Comparison of ENCODE assay signal across 1 cellular context in the genomic region with DNA sequence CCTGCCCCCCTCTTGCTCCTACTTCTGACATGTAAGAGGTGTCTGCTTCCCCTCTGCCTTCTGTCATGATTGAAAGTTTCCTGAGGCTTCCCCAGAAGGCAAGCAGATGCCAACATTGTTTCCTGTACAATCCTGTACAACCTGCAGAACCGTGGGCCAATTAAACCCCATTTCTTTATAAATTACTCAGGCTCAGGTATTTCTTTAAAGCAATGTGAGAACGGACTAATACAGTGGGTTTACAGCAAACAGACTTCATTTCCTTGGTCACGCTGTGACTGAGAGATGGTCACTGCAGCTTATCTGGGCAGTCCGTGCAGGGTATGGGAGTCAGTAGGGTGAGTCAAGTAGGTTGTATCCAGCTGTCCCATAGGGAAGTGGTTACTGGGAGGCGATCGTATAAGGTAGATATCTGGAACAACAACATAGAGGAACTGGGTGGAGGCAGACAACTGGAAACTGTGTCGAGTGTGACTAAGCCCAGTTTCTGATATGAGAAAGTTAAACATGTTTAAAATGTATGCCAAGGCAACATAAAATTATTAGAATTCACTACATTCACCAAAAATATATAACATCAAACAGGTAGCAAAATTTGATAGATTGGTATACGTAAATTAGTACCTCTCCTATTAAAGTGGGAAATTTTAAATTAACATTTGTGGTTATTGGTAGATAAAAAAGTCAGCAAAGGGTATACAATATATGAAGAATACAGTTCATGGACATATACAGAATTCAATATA.
TF ChIP-seq lines count a peak whose summit lies in the region.

No MANE protein-coding gene starts in this region.

TF ChIP-seq in K562, 482 proteins besides CTCF, POLR2A, EP300 and RAD21 (continued from another document and continues in another):
- TF ChIP-seq, protein P1, sequence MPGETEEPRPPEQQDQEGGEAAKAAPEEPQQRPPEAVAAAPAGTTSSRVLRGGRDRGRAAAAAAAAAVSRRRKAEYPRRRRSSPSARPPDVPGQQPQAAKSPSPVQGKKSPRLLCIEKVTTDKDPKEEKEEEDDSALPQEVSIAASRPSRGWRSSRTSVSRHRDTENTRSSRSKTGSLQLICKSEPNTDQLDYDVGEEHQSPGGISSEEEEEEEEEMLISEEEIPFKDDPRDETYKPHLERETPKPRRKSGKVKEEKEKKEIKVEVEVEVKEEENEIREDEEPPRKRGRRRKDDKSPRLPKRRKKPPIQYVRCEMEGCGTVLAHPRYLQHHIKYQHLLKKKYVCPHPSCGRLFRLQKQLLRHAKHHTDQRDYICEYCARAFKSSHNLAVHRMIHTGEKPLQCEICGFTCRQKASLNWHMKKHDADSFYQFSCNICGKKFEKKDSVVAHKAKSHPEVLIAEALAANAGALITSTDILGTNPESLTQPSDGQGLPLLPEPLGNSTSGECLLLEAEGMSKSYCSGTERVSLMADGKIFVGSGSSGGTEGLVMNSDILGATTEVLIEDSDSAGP (CRISPR knock-in tag; IDR thresholded peaks at IDR 0.05) = no peak
- TF ChIP-seq NCOA2 (IDR thresholded peaks at IDR 0.05; ENCODE audit: partially characterized antibody in 2 of 2) = peak; percentile 48 to 59
- TF ChIP-seq ARHGAP35 (IDR thresholded peaks at IDR 0.05; ENCODE audit: partially characterized antibody) = no peak
- TF ChIP-seq GTF2A2 (tag; IDR thresholded peaks at IDR 0.05) = no peak
- no peak; the same call in 1 of the 2 replicates for TF ChIP-seq RUNX1 (IDR thresholded peaks at IDR 0.05; ENCODE audit: low read depth)
- TF ChIP-seq NCOR1 (IDR thresholded peaks at IDR 0.05) = peak; percentile 92
- no peak for TF ChIP-seq ZFP30 (CRISPR knock-in tag; IDR thresholded peaks at IDR 0.05; ENCODE audit: borderline replicate concordance)
- no peak for TF ChIP-seq ZNF184 (CRISPR knock-in tag; IDR thresholded peaks at IDR 0.05)
- TF ChIP-seq SAFB2 (IDR thresholded peaks at IDR 0.05; ENCODE audit: borderline replicate concordance, low read depth, low read length, severe bottlenecking) = no peak
- TF ChIP-seq, protein P2, sequence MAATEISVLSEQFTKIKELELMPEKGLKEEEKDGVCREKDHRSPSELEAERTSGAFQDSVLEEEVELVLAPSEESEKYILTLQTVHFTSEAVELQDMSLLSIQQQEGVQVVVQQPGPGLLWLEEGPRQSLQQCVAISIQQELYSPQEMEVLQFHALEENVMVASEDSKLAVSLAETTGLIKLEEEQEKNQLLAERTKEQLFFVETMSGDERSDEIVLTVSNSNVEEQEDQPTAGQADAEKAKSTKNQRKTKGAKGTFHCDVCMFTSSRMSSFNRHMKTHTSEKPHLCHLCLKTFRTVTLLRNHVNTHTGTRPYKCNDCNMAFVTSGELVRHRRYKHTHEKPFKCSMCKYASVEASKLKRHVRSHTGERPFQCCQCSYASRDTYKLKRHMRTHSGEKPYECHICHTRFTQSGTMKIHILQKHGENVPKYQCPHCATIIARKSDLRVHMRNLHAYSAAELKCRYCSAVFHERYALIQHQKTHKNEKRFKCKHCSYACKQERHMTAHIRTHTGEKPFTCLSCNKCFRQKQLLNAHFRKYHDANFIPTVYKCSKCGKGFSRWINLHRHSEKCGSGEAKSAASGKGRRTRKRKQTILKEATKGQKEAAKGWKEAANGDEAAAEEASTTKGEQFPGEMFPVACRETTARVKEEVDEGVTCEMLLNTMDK (IDR thresholded peaks at IDR 0.05; ENCODE audit: borderline replicate concordance, insufficient read depth, low read depth, low read length, poor library complexity, severe bottlenecking) = no peak
- TF ChIP-seq ZNF518B (CRISPR knock-in tag; IDR thresholded peaks at IDR 0.05) = no peak
- TF ChIP-seq ZNF175 (CRISPR knock-in tag; IDR thresholded peaks at IDR 0.05; ENCODE audit: low read depth) = peak; percentile 48; the same call in 1 of the 2 replicates
- TF ChIP-seq REST (CRISPR knock-in tag; IDR thresholded peaks at IDR 0.05; ENCODE audit: low read depth) = no peak
- TF ChIP-seq ZNF586 (CRISPR knock-in tag; conservative IDR thresholded peaks at IDR 0.05) = no peak
- no peak for TF ChIP-seq KAT8 (IDR thresholded peaks at IDR 0.05; ENCODE audit: low read depth)
- TF ChIP-seq ZNF384 (IDR thresholded peaks at IDR 0.05; ENCODE audit: low read depth, low read length) = no peak
- TF ChIP-seq ILF3 (IDR thresholded peaks at IDR 0.05; ENCODE audit: borderline replicate concordance) = no peak
- no peak for TF ChIP-seq ZNF561 (CRISPR knock-in tag; conservative IDR thresholded peaks at IDR 0.05)
- TF ChIP-seq NFRKB (IDR thresholded peaks at IDR 0.05; ENCODE audit: low read depth) = peak; percentile 34; the same call in 1 of the 2 replicates
- no peak for TF ChIP-seq ZBTB8A (IDR thresholded peaks at IDR 0.05; ENCODE audit: partially characterized antibody)
- no peak for TF ChIP-seq FUS (optimal IDR thresholded peaks at IDR 0.05; ENCODE audit: low read depth, low read length)
- no peak for TF ChIP-seq ZNF668 (CRISPR knock-in tag; IDR thresholded peaks at IDR 0.05)
- no peak for TF ChIP-seq ZNF551 (CRISPR knock-in tag; IDR thresholded peaks at IDR 0.05)
- no peak for TF ChIP-seq CEBPZ (IDR thresholded peaks at IDR 0.05; ENCODE audit: borderline replicate concordance, low read depth, low read length)
- TF ChIP-seq, protein P3, sequence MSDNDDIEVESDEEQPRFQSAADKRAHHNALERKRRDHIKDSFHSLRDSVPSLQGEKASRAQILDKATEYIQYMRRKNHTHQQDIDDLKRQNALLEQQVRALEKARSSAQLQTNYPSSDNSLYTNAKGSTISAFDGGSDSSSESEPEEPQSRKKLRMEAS (CRISPR knock-in tag; IDR thresholded peaks at IDR 0.05) = peak; percentile 38; the same call in 1 of the 2 replicates
- no peak for TF ChIP-seq ZNF407 (IDR thresholded peaks at IDR 0.05; ENCODE audit: low read depth)
- no peak for TF ChIP-seq ZNF444 (CRISPR knock-in tag; IDR thresholded peaks at IDR 0.05)
- TF ChIP-seq GATA2 (CRISPR knock-in tag; IDR thresholded peaks at IDR 0.05) = peak; percentile 94
- TF ChIP-seq RBBP5 (IDR thresholded peaks at IDR 0.05; ENCODE audit: borderline replicate concordance, insufficient read depth, low read length, poor library complexity, severe bottlenecking) = peak; percentile 52
